ENCODE assay signal across 9 cellular contexts in the genomic region with DNA sequence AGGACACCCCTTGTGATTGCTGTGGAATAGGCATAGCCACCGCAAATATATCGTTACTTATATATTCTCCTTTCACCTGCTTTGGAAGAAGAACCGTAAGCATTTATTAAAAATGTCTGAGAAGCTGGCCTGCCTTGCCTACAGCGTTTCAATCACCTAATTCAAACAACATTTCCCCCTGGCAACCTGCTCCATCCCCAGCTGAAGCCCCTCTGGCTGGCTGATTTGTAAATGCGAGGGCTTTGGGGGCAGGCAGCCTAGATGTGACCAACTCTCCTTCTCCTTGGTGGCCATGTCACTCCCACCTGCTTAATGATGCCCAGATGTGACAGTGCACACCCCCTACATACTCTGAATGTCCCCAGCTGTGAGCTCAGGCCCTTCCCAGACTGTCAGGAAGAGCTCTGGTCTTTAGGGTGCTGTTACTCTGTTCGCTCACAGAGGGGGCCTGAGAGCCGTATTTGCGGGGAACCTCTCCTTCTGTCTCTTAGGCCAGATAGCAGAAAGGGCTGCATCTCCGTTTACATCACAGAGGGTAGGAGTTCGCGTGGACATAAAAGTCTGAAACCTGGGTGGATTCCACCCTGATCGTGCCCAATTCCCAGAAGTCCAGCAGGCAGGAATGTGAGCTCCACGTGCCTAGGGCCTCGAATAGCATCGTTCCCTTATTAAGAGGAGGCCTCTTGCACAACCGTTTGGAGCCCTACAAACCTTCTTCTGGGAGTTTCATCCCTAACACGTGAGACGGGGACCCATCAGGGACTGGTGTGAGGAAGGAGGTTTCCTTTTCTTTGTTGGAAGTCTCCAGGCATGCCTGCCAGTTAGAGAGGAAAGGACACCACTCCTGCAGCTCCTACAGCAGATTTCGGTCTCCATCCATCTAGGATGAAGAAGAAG. TPM values are rescaled to one million over a fixed set of nuclear protein-coding genes. Genes with fewer than 3 reads are reported as not detected.
DNase-seq lines count a peak whose midpoint lies in the region; ATAC-seq and TF ChIP-seq lines count a peak whose summit lies in the region.
"Had no signal": no experiment of that assay in that cellular context is flagged by ENCODE, and none has a peak within 500 bp of the region (broad histone marks: within the 10 kb centered on the region; RNA-seq: fewer than 3 reads in every experiment).

No MANE protein-coding gene starts in this region.

- POLR2A ChIA-PET in CD8-positive, alpha-beta memory T cell (lab: Charles Lee), result interaction anchor here (1.5 kb wide), 1 partner anchor 55 kb away, joined by 4 read pairs; no protein-coding TSS in a partner anchor
- POLR2A ChIA-PET in activated CD8-positive, alpha-beta T cell treated with anti-CD3 and anti-CD28 coated beads for 36 hours (lab: Charles Lee), result no interaction called here

- no peak overlapping the region for H2BK12ac ChIP-seq in mesenchymal stem cell (ENCODE audit: low read length in 2 of 2)

- H3K27me3 Mint-ChIP-seq in CD8-positive, alpha-beta memory T cell, result peaks cover 28 to 45% of the 10 kb centered on the region in 2 donors
- peaks cover 2% of the 10 kb centered on the region for H3K27me3 Mint-ChIP-seq in activated CD8-positive, alpha-beta T cell treated with anti-CD3 and anti-CD28 coated beads for 36 hours

- H2BK15ac ChIP-seq in mesenchymal stem cell (ENCODE audit: low read depth, poor library complexity, severe bottlenecking), result no peak overlapping the region

- no peak overlapping the region for H3K27ac ChIP-seq in CD8-positive, alpha-beta memory T cell (ENCODE audit: low read depth, low read length)
- H3K27ac ChIP-seq in mesenchymal stem cell (ENCODE audit: low read length, poor library complexity, severe bottlenecking), result no peak overlapping the region

- H3K36me3 ChIP-seq in CD8-positive, alpha-beta memory T cell (ENCODE audit: insufficient read depth, low read length), result no peaks in the 10 kb centered on the region
- no peaks in the 10 kb centered on the region for H3K36me3 ChIP-seq in mesenchymal stem cell (ENCODE audit: control insufficient read depth in 1 of 2, insufficient read depth in 2 of 2, low read depth in 1 of 2, low read length in 2 of 2)

- H3K27ac Mint-ChIP-seq in CD8-positive, alpha-beta memory T cell, result peak overlapping the region in 1 of 8 donors; percentile 90
- no peak overlapping the region for H3K27ac Mint-ChIP-seq in activated CD8-positive, alpha-beta T cell treated with anti-CD3 and anti-CD28 coated beads for 36 hours

- CTCF ChIA-PET in CD8-positive, alpha-beta memory T cell (lab: Charles Lee), result interaction anchor here (1.0 kb wide), 1 partner anchor 63 kb away, joined by 4 read pairs; no protein-coding TSS in a partner anchor
- CTCF ChIA-PET in activated CD8-positive, alpha-beta T cell treated with anti-CD3 and anti-CD28 coated beads for 36 hours (lab: Charles Lee), result interaction anchor here (0.8 to 3.4 kb wide), 20 partner anchors 13 to 310 kb away, joined by 3 to 34 read pairs (median 4); no protein-coding TSS in a partner anchor

- no peak overlapping the region for H3K4ac ChIP-seq in mesenchymal stem cell (ENCODE audit: low read depth in 1 of 2, low read length in 2 of 2)

- H3K27me3 ChIP-seq in CD8-positive, alpha-beta memory T cell (ENCODE audit: insufficient read depth, low read length, poor library complexity, severe bottlenecking), result no peaks in the 10 kb centered on the region
- H3K27me3 ChIP-seq in mesenchymal stem cell (ENCODE audit: control insufficient read depth in 1 of 2, insufficient read depth in 1 of 2, low read length in 2 of 2), result peaks cover 56 to 89% of the 10 kb centered on the region in 2 experiments

- H3K23ac ChIP-seq in mesenchymal stem cell (ENCODE audit: low read length in 2 of 2), result no peak overlapping the region

- H3K4me3 ChIP-seq in CD8-positive, alpha-beta memory T cell (ENCODE audit: low read length), result no peak overlapping the region
- no peak overlapping the region for H3K4me3 ChIP-seq in GM12875 (ENCODE audit: low read depth, low read length)
- no peak overlapping the region for H3K4me3 ChIP-seq in mesenchymal stem cell (ENCODE audit: insufficient read depth in 1 of 2, low read depth in 1 of 2, low read length in 2 of 2)

- ATAC-seq in activated CD8-positive, alpha-beta T cell treated with anti-CD3 and anti-CD28 coated beads for 36 hours, result peak; percentile 41
- ATAC-seq in HG03442 (IDR thresholded peaks at IDR 0.05; ENCODE audit: unreplicated experiment), result no peak
- ATAC-seq: activated CD4-positive, CD25-positive, alpha-beta regulatory T cell treated with anti-CD3 and anti-CD28 coated beads, Interleukin-2, amount 50 U/mL, for 24 hours had no signal

- H3K79me1 ChIP-seq in mesenchymal stem cell (replicated peaks; ENCODE audit: low read length, poor library complexity, severe bottlenecking), result no peaks in the 10 kb centered on the region

- H3K9me3 ChIP-seq in CD8-positive, alpha-beta memory T cell (ENCODE audit: low read length), result no peaks in the 10 kb centered on the region
- no peaks in the 10 kb centered on the region for H3K9me3 ChIP-seq in mesenchymal stem cell (ENCODE audit: control insufficient read depth, low read length)

- H3K4me1 ChIP-seq in CD8-positive, alpha-beta memory T cell (ENCODE audit: insufficient read depth, low read length), result peaks cover 12% of the 10 kb centered on the region
- peaks cover 26% of the 10 kb centered on the region for H3K4me1 ChIP-seq in mesenchymal stem cell (ENCODE audit: control insufficient read depth, insufficient read depth, low read depth, low read length)

- no peak overlapping the region for H2AK5ac ChIP-seq in mesenchymal stem cell (ENCODE audit: low read length, severe bottlenecking)

- H4K8ac ChIP-seq in mesenchymal stem cell (ENCODE audit: low read length), result no peak overlapping the region

- H3K18ac ChIP-seq in mesenchymal stem cell (ENCODE audit: low read depth in 1 of 2, low read length in 2 of 2), result no peak overlapping the region

- H3K4me2 ChIP-seq in mesenchymal stem cell (ENCODE audit: low read length, poor library complexity, severe bottlenecking), result no peak overlapping the region

- no peak overlapping the region for H3K14ac ChIP-seq in mesenchymal stem cell (ENCODE audit: low read length in 2 of 2)

- intact Hi-C loops in activated CD8-positive, alpha-beta T cell treated with anti-CD3 and anti-CD28 coated beads for 36 hours (cut with micrococcal nuclease), result loop anchor here (10.0 kb wide), 1 partner anchor 308 kb away; no protein-coding TSS in a partner anchor

- no peak overlapping the region for H2BK120ac ChIP-seq in mesenchymal stem cell (ENCODE audit: low read depth, low read length)

- WGBS in mesenchymal stem cell, result 60% methylated on average over 19 of the region's 19 CpGs

- H3K36me3 Mint-ChIP-seq in CD8-positive, alpha-beta memory T cell, result no peaks in the 10 kb centered on the region
- no peaks in the 10 kb centered on the region for H3K36me3 Mint-ChIP-seq in activated CD8-positive, alpha-beta T cell treated with anti-CD3 and anti-CD28 coated beads for 36 hours (ENCODE audit: low read depth)

- H4K91ac ChIP-seq in mesenchymal stem cell (ENCODE audit: low read length), result no peak overlapping the region

- H3K4me1 Mint-ChIP-seq in CD8-positive, alpha-beta memory T cell, result peaks cover 6 to 21% (median 11%) of the 10 kb centered on the region in 3 donors
- peaks cover 10% of the 10 kb centered on the region for H3K4me1 Mint-ChIP-seq in activated CD8-positive, alpha-beta T cell treated with anti-CD3 and anti-CD28 coated beads for 36 hours (ENCODE audit: low read depth)

- no peaks in the 10 kb centered on the region for H3K9me3 Mint-ChIP-seq in CD8-positive, alpha-beta memory T cell
- no peaks in the 10 kb centered on the region for H3K9me3 Mint-ChIP-seq in activated CD8-positive, alpha-beta T cell treated with anti-CD3 and anti-CD28 coated beads for 36 hours

- DNase-seq in CD8-positive, alpha-beta memory T cell, result peak in 1 of 5 donors; percentile 29
- DNase-seq in activated CD8-positive, alpha-beta T cell treated with anti-CD3 and anti-CD28 coated beads for 36 hours, result peak; percentile 43
- DNase-seq in mesenchymal stem cell (peak; percentile 6), H4 (ENCODE audit: low spot score) (no peak), NCI-H146 (lab: John Stamatoyannopoulos, UW) (no peak)
- DNase-seq: IMR-90 had no signal

- H3K9ac ChIP-seq in mesenchymal stem cell (ENCODE audit: low read length), result no peak overlapping the region

- peak overlapping the region; percentile 36 to 79 (median 67) for H3K4me3 Mint-ChIP-seq in CD8-positive, alpha-beta memory T cell
- H3K4me3 Mint-ChIP-seq in activated CD8-positive, alpha-beta T cell treated with anti-CD3 and anti-CD28 coated beads for 36 hours, result no peak overlapping the region

- no peak overlapping the region for H2AFZ ChIP-seq in mesenchymal stem cell (ENCODE audit: low read depth, low read length)

- TF ChIP-seq CTCF in GM12875 (IDR thresholded peaks at IDR 0.05; ENCODE audit: borderline replicate concordance, insufficient read depth, low read depth, low read length), result 0 out of 2 replicates have a peak, but pooled peaks have one; percentile 17
- TF ChIP-seq CTCF in activated CD8-positive, alpha-beta T cell treated with anti-CD3 and anti-CD28 coated beads for 36 hours (IDR thresholded peaks at IDR 0.05), result peak; percentile 14

- H2BK5ac ChIP-seq in mesenchymal stem cell (ENCODE audit: low read depth, low read length, poor library complexity, severe bottlenecking), result no peak overlapping the region

RNA-seq across cellular contexts. Expression of gene SDK2, which starts 2.4 kb away (rescaled TPM):
- total RNA-seq in CD8-positive, alpha-beta memory T cell, result under 1 TPM; 0.35 to 0.44 TPM
- 0.54 TPM for polyA plus RNA-seq in CD8-positive, alpha-beta memory T cell
- 1 to 10 TPM; 3.2 to 3.3 TPM for total RNA-seq in activated CD8-positive, alpha-beta T cell treated with anti-CD3 and anti-CD28 coated beads for 36 hours
- polyA plus RNA-seq in mesenchymal stem cell (2013, experiment 1 of 2), result 1.3 TPM
- 0.86 TPM for polyA plus RNA-seq in mesenchymal stem cell (2013, experiment 2 of 2)
- total RNA-seq in H4 (2014; rRNA removed; shearing (Covaris generic)), result 0.46 and 1.0 TPM in 2 replicates

Comparison
In these comparisons a context has a peak if more than half of its experiments do, and no peak if none do; other contexts are left out.
1. DNase-seq: peak in activated CD8-positive, alpha-beta T cell treated with anti-CD3 and anti-CD28 coated beads for 36 hours (single experiment) and mesenchymal stem cell (single experiment); none in H4 (single experiment) and NCI-H146 (single experiment).